Comparison of ENCODE assay signal across 25 cellular contexts in the genomic region with DNA sequence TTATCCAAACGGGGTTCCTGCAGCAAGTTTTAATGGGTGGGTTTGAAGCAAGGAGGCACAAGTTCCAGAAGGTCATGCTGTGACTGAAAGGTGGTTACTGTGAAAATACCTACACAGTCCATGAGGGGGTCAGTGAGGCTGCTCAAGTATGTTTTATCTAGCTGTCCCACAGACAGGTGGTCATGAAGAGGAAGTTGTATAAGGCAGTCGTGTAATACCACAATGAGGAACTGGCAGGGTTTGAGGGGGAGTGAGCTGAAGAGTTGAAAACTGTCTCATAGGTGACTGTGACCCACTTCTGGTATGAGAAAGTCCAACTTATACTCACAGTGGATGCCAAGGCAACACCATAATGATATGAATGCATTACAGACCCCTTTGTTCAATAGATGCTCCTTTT.
DNase-seq lines count a peak whose midpoint lies in the region; FAIRE-seq and TF ChIP-seq lines count a peak whose summit lies in the region.
"Had no signal": no experiment of that assay in that cellular context is flagged by ENCODE, and none has a peak within 500 bp of the region (broad histone marks: within the 10 kb centered on the region; RNA-seq: fewer than 3 reads in every experiment).

No MANE protein-coding gene starts in this region.

- H2AFZ ChIP-seq in Loucy (ENCODE audit: low read length), result peak overlapping the region; percentile 3; the same call in 1 of the 2 replicates
- peak overlapping the region; percentile 4 for H2AFZ ChIP-seq in astrocyte (ENCODE audit: low read depth, low read length)
- H2AFZ ChIP-seq in SK-N-SH (ENCODE audit: low read depth), result no peak overlapping the region

- H3K27me3 ChIP-seq in Loucy (ENCODE audit: insufficient read depth, low read length, poor library complexity, severe bottlenecking), result no peaks in the 10 kb centered on the region
- no peaks in the 10 kb centered on the region for H3K27me3 ChIP-seq in astrocyte (ENCODE audit: insufficient read depth, low read length)
- no peaks in the 10 kb centered on the region for H3K27me3 ChIP-seq in SK-N-SH (ENCODE audit: insufficient read depth)
- H3K27me3 ChIP-seq: BLaER1 treated with 17β-estradiol and CSF1 and Interleukin-3, amounts not matched to agents 10 nM and 100 nM; cardiac muscle cell; suprapubic skin; uterus had no signal

- no peaks in the 10 kb centered on the region for H3K36me3 Mint-ChIP-seq in astrocyte (ENCODE audit: low read depth, unreplicated experiment)

- TF ChIP-seq POLR2A in GM12891 (IDR thresholded peaks at IDR 0.05; ENCODE audit: low read depth, low read length), result no peak

- WGBS in SK-N-SH (ENCODE audit: low lambda C conversion rate), result 63% methylated on average over 2 of the region's 2 CpGs

- no peak for FAIRE-seq in GM12891 (lab: Jason Lieb, UNC)
- no peak for FAIRE-seq in astrocyte (lab: Jason Lieb, UNC)
- FAIRE-seq: endothelial cell of umbilical vein, H54 had no signal

- no peaks in the 10 kb centered on the region for H3K79me2 ChIP-seq in Loucy (ENCODE audit: insufficient read depth, low read length)
- no peaks in the 10 kb centered on the region for H3K79me2 ChIP-seq in astrocyte (ENCODE audit: insufficient read depth, low read length)
- H3K79me2 ChIP-seq in SK-N-SH (ENCODE audit: insufficient read depth), result no peaks in the 10 kb centered on the region

- H3K4me3 ChIP-seq in Loucy (ENCODE audit: low read length, poor library complexity, severe bottlenecking), result no peak overlapping the region
- no peak overlapping the region for H3K4me3 ChIP-seq in astrocyte (ENCODE audit: insufficient read depth, low read depth, low read length)
- no peak overlapping the region for H3K4me3 ChIP-seq in SK-N-SH (ENCODE audit: low read depth in 2 of 2, low read length in 1 of 2)
- H3K4me3 ChIP-seq: BLaER1 treated with 17β-estradiol and CSF1 and Interleukin-3, amounts not matched to agents 10 nM and 100 nM; cardiac muscle cell; suprapubic skin; uterus had no signal

- no peaks in the 10 kb centered on the region for H3K9me3 ChIP-seq in Loucy (ENCODE audit: insufficient read depth, low read depth, low read length)
- H3K9me3 ChIP-seq in astrocyte (ENCODE audit: insufficient read depth, low read depth, low read length), result no peaks in the 10 kb centered on the region
- no peaks in the 10 kb centered on the region for H3K9me3 ChIP-seq in SK-N-SH
- H3K9me3 ChIP-seq: BLaER1 treated with 17β-estradiol and CSF1 and Interleukin-3, amounts not matched to agents 10 nM and 100 nM; Caco-2; suprapubic skin; uterus had no signal

- H3K4me3 Mint-ChIP-seq in astrocyte (ENCODE audit: unreplicated experiment), result no peak overlapping the region
- H3K4me3 Mint-ChIP-seq: activated T-cell treated with anti-CD3 and anti-CD28 coated beads, Interleukin-2, amount 50 U/mL, for 4 hours had no signal

- no peaks in the 10 kb centered on the region for H3K27me3 Mint-ChIP-seq in astrocyte (ENCODE audit: low read depth, unreplicated experiment)

- CTCF ChIA-PET in SK-N-SH (lab: Yijun Ruan, JAX), result interaction anchor here (1.1 kb wide), 1 partner anchor 14 kb away, joined by 3 read pairs; no protein-coding TSS in a partner anchor

- no peak for TF ChIP-seq RAD21 in SK-N-SH (IDR thresholded peaks at IDR 0.05; ENCODE audit: low read length)

- H4K20me1 ChIP-seq in Loucy (ENCODE audit: insufficient read depth, low read length, poor library complexity, severe bottlenecking) (no peaks in the 10 kb centered on the region), astrocyte (ENCODE audit: insufficient read depth, low read length) (no peaks in the 10 kb centered on the region), SK-N-SH (ENCODE audit: insufficient read depth) (no peaks in the 10 kb centered on the region)

- H3K4me2 ChIP-seq in Loucy (ENCODE audit: low read depth, low read length, poor library complexity, severe bottlenecking) (peak overlapping the region; percentile 49), astrocyte (ENCODE audit: low read length) (no peak overlapping the region), SK-N-SH (no peak overlapping the region)
- H3K4me2 ChIP-seq: BLaER1 treated with 17β-estradiol and CSF1 and Interleukin-3, amounts not matched to agents 10 nM and 100 nM had no signal

- H3F3A ChIP-seq in Loucy (ENCODE audit: low read depth) (no peaks in the 10 kb centered on the region), SK-N-SH (replicated peaks; ENCODE audit: insufficient read depth) (no peaks in the 10 kb centered on the region)

- POLR2A ChIA-PET in SK-N-SH (lab: Yijun Ruan, JAX), result no interaction called here

- peak overlapping the region; percentile 7 for H3K27ac Mint-ChIP-seq in astrocyte (ENCODE audit: unreplicated experiment)

- TF ChIP-seq CTCF in Loucy (conservative IDR thresholded peaks at IDR 0.05; ENCODE audit: low read length) (peak; percentile 33), astrocyte (IDR thresholded peaks at IDR 0.05; ENCODE audit: insufficient read depth, low read depth, low read length) (no peak), SK-N-SH (IDR thresholded peaks at IDR 0.05) (no peak)

- H3K4me1 ChIP-seq in Loucy (ENCODE audit: insufficient read depth, low read length, poor library complexity, severe bottlenecking) (peaks cover 17% of the 10 kb centered on the region), astrocyte (ENCODE audit: insufficient read depth, low read length) (no peaks in the 10 kb centered on the region), SK-N-SH (ENCODE audit: control insufficient read depth in 1 of 2, insufficient read depth in 2 of 2, low read depth in 1 of 2, low read length in 1 of 2) (peaks cover 0 to 4% of the 10 kb centered on the region in 2 experiments; a peak in 3 of 4 replicates)
- H3K4me1 ChIP-seq: Caco-2, suprapubic skin, uterus had no signal

- no peaks in the 10 kb centered on the region for H3K9me3 Mint-ChIP-seq in astrocyte (ENCODE audit: unreplicated experiment)

- H3K36me3 ChIP-seq in Loucy (ENCODE audit: insufficient read depth, low read length) (no peaks in the 10 kb centered on the region), astrocyte (ENCODE audit: insufficient read depth, low read length) (no peaks in the 10 kb centered on the region), SK-N-SH (replicated peaks in 1 of 2; ENCODE audit: control insufficient read depth in 1 of 2, insufficient read depth in 2 of 2, low read length in 1 of 2) (no peaks in the 10 kb centered on the region)
- H3K36me3 ChIP-seq: BLaER1 treated with 17β-estradiol and CSF1 and Interleukin-3, amounts not matched to agents 10 nM and 100 nM; cardiac muscle cell; suprapubic skin; uterus had no signal

- H3K9ac ChIP-seq in Loucy (ENCODE audit: low read depth, low read length, poor library complexity, severe bottlenecking), result no peak overlapping the region
- H3K9ac ChIP-seq in astrocyte (ENCODE audit: low read length), result no peak overlapping the region
- no peak overlapping the region for H3K9ac ChIP-seq in SK-N-SH
- H3K9ac ChIP-seq: BLaER1 treated with 17β-estradiol and CSF1 and Interleukin-3, amounts not matched to agents 10 nM and 100 nM had no signal

- peaks cover 18% of the 10 kb centered on the region for H3K4me1 Mint-ChIP-seq in astrocyte (ENCODE audit: low read depth, unreplicated experiment)

- no peak for TF ChIP-seq EP300 in SK-N-SH (IDR thresholded peaks at IDR 0.05; ENCODE audit: borderline replicate concordance in 1 of 2, low read depth in 1 of 2, low read length in 1 of 2)

- no peak overlapping the region for H3K27ac ChIP-seq in astrocyte (ENCODE audit: low read depth, low read length)
- H3K27ac ChIP-seq in SK-N-SH (ENCODE audit: low read depth in 2 of 2, low read length in 1 of 2), result no peak overlapping the region
- H3K27ac ChIP-seq: BLaER1 treated with 17β-estradiol and CSF1 and Interleukin-3, amounts not matched to agents 10 nM and 100 nM; cardiac muscle cell; suprapubic skin; uterus had no signal

- no peaks in the 10 kb centered on the region for H3K9me2 ChIP-seq in Loucy (replicated peaks; ENCODE audit: low read depth, low read length)
- H3K9me2 ChIP-seq in SK-N-SH, result no peaks in the 10 kb centered on the region

- no peak for DNase-seq in GM12891 (ENCODE audit: insufficient read length, low spot score)
- peak; percentile 82 for DNase-seq in OCI-M1 (lab: John Stamatoyannopoulos, UW)
- no peak for DNase-seq in astrocyte (ENCODE audit: low read depth)
- no peak for DNase-seq in SK-N-SH
- DNase-seq in NCI-H1417 (lab: John Stamatoyannopoulos, UW), result no peak
- no peak for DNase-seq in HPDE6-E6E7 (ENCODE audit: extremely low spot score)
- DNase-seq in glomerular visceral epithelial cell (ENCODE audit: extremely low spot score), result no peak
- DNase-seq: activated CD8-positive, alpha-beta memory T cell treated with anti-CD3 and anti-CD28 coated beads for 24 hours; activated naive CD4-positive, alpha-beta T cell treated with Interleukin-2 at 50 U/mL for 16 hours; activated T-cell treated with anti-CD3 and anti-CD28 coated beads, Interleukin-2, amount 50 U/mL, for 4 hours; amygdala; Caco-2; head of caudate nucleus; left colon; mesenchymal stem cell; NCI-H526; occipital lobe; SHP77; uterus had no signal

TF ChIP-seq in GM12891, 5 proteins besides CTCF, POLR2A, EP300 and RAD21:
- no peak for TF ChIP-seq PAX5 (IDR thresholded peaks at IDR 0.05; ENCODE audit: insufficient read depth, low read length, severe bottlenecking)
- TF ChIP-seq TAF1 (IDR thresholded peaks at IDR 0.05; ENCODE audit: low read depth, low read length), result no peak
- TF ChIP-seq POU2F2 (IDR thresholded peaks at IDR 0.05; ENCODE audit: low read depth, low read length), result no peak
- TF ChIP-seq SPI1 (IDR thresholded peaks at IDR 0.05; ENCODE audit: low read depth, low read length), result peak; percentile 52; the same call in 1 of the 2 replicates
- TF ChIP-seq POLR2AphosphoS5 (IDR thresholded peaks at IDR 0.05; ENCODE audit: low read depth, low read length), result no peak
TF ChIP-seq in GM12891: peak in this region for 1.

TF ChIP-seq in SK-N-SH, 30 proteins besides CTCF, POLR2A, EP300 and RAD21 (continues in another document):
- TF ChIP-seq TCF12 (IDR thresholded peaks at IDR 0.05) (no peak), FOXM1 (IDR thresholded peaks at IDR 0.05; ENCODE audit: low read depth) (no peak), MEF2A (IDR thresholded peaks at IDR 0.05; ENCODE audit: borderline replicate concordance, low read depth) (no peak)
- TF ChIP-seq, protein P1, sequence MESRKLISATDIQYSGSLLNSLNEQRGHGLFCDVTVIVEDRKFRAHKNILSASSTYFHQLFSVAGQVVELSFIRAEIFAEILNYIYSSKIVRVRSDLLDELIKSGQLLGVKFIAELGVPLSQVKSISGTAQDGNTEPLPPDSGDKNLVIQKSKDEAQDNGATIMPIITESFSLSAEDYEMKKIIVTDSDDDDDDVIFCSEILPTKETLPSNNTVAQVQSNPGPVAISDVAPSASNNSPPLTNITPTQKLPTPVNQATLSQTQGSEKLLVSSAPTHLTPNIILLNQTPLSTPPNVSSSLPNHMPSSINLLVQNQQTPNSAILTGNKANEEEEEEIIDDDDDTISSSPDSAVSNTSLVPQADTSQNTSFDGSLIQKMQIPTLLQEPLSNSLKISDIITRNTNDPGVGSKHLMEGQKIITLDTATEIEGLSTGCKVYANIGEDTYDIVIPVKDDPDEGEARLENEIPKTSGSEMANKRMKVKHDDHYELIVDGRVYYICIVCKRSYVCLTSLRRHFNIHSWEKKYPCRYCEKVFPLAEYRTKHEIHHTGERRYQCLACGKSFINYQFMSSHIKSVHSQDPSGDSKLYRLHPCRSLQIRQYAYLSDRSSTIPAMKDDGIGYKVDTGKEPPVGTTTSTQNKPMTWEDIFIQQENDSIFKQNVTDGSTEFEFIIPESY (IDR thresholded peaks at IDR 0.05; ENCODE audit: borderline replicate concordance, low read depth), result no peak
